ENCODE assay signal across 21 cellular contexts in genomic region chr11:119125849-119126248, GRCh38. TPM values are rescaled to one million over a fixed set of nuclear protein-coding genes. Genes with fewer than 3 reads are reported as not detected.
DNase-seq lines count a peak whose midpoint lies in the region; ATAC-seq, FAIRE-seq and TF ChIP-seq lines count a peak whose summit lies in the region.
"Had no signal": no experiment of that assay in that cellular context is flagged by ENCODE, and none has a peak within 500 bp of the region (broad histone marks: within the 10 kb centered on the region; RNA-seq: fewer than 3 reads in every experiment).

No MANE protein-coding gene starts in this region.

- H3K27ac ChIP-seq in HCT116 (ENCODE audit: low read depth, low read length) (no peak overlapping the region), small intestine (ENCODE audit: low read depth in 1 of 2, low read length in 1 of 2) (peak overlapping the region; percentile 29 to 69), pancreas (peak overlapping the region in 2 of 4 donors; percentile 5 to 44)
- H3K27ac ChIP-seq: BLaER1, HL-60 had no signal

- H3K4me3 ChIP-seq in HCT116 (replicated peaks in 1 of 2; ENCODE audit: low read depth in 1 of 2, low read length in 2 of 2) (no peak overlapping the region), small intestine (ENCODE audit: low read depth in 1 of 2, low read length in 2 of 2) (no peak overlapping the region), pancreas (no peak overlapping the region)
- H3K4me3 ChIP-seq: BLaER1 had no signal

- intact Hi-C loops in activated CD4-positive, alpha-beta T cell treated with anti-CD3 and anti-CD28 coated beads, Interleukin-2, amount 10 ng/mL, durations not matched to agents 24 days and 14 days (cut with micrococcal nuclease): no loop called here
- intact Hi-C loops in HCT116 (cut with micrococcal nuclease) (no loop called here), left colon (cut with DNase I, micrococcal nuclease) (no loop called here), MCF 10A (cut with micrococcal nuclease) (no loop called here), pancreas (cut with DNase I) (no loop called here)

- H3K79me2 ChIP-seq in HCT116 (ENCODE audit: insufficient read depth, low read length): peaks cover 25% of the 10 kb centered on the region

- H3K4me1 Mint-ChIP-seq in activated CD4-positive, alpha-beta T cell treated with anti-CD3 and anti-CD28 coated beads, Interleukin-2, amount 10 ng/mL, durations not matched to agents 7 days and 5 days: peaks cover 34% of the 10 kb centered on the region
- H3K4me1 Mint-ChIP-seq in activated CD4-positive, alpha-beta T cell treated with anti-CD3 and anti-CD28 coated beads, Interleukin-2, amount 10 ng/mL, durations not matched to agents 24 days and 14 days: peaks cover 23% of the 10 kb centered on the region
- peaks cover 24% of the 10 kb centered on the region for H3K4me1 Mint-ChIP-seq in MCF 10A (ENCODE audit: insufficient read depth, unreplicated experiment)

- BruUV-seq in HCT116 (replicated peaks; lab: Mats Ljungman, UMichigan): no TSS peak
- no TSS peak for BruUV-seq in MCF 10A (replicated peaks; lab: Mats Ljungman, UMichigan)

- H3K9me2 ChIP-seq in HCT116 (ENCODE audit: insufficient read depth): no peaks in the 10 kb centered on the region

- TF ChIP-seq POLR2A in HCT116 (IDR thresholded peaks at IDR 0.05; ENCODE audit: borderline replicate concordance, extremely low read depth, insufficient read depth, insufficient read length): no peak

- DNase-seq in activated CD4-positive, alpha-beta T cell treated with anti-CD3 and anti-CD28 coated beads, Interleukin-2, amount 10 ng/mL, durations not matched to agents 7 days and 5 days: no peak
- DNase-seq in activated CD4-positive, alpha-beta T cell treated with anti-CD3 and anti-CD28 coated beads, Interleukin-2, amount 10 ng/mL, durations not matched to agents 24 days and 14 days: no peak
- DNase-seq in HCT116 (ENCODE audit: low read depth, low spot score): no peak
- peak; percentile 41 to 54 for DNase-seq in left colon
- DNase-seq in small intestine: peak; percentile 85
- no peak for DNase-seq in HPDE6-E6E7 (ENCODE audit: extremely low spot score)
- no peak for DNase-seq in MCF 10A (ENCODE audit: unreplicated experiment)
- DNase-seq in pancreas: no peak
- DNase-seq: 8988T; AML-193; Caco-2; CD8-positive, alpha-beta memory T cell; DND-41; GDM1; GOT3; H9; HFFc6; IMR-90 had no signal

- no peak for TF ChIP-seq CTCF in HCT116 (IDR thresholded peaks at IDR 0.05 in 2 of 3, conservative IDR thresholded peaks at IDR 0.05 in 1 of 3; ENCODE audit: borderline replicate concordance in 1 of 3, insufficient read depth in 1 of 3, low read depth in 2 of 3, low read length in 2 of 3)
- no peak for TF ChIP-seq CTCF in MCF 10A (IDR thresholded peaks at IDR 0.05; ENCODE audit: unreplicated experiment)
- TF ChIP-seq CTCF in pancreas (IDR thresholded peaks at IDR 0.05): no peak

- no peak for TF ChIP-seq RAD21 in HCT116 (IDR thresholded peaks at IDR 0.05; ENCODE audit: low read depth)

- H3K4me3 Mint-ChIP-seq in activated CD4-positive, alpha-beta T cell treated with anti-CD3 and anti-CD28 coated beads, Interleukin-2, amount 10 ng/mL, durations not matched to agents 7 days and 5 days: no peak overlapping the region
- no peak overlapping the region for H3K4me3 Mint-ChIP-seq in activated CD4-positive, alpha-beta T cell treated with anti-CD3 and anti-CD28 coated beads, Interleukin-2, amount 10 ng/mL, durations not matched to agents 24 days and 14 days
- no peak overlapping the region for H3K4me3 Mint-ChIP-seq in MCF 10A (ENCODE audit: unreplicated experiment)
- H3K4me3 Mint-ChIP-seq: CD8-positive, alpha-beta memory T cell; H9; HFFc6 had no signal

- H3K4me1 ChIP-seq in HCT116 (ENCODE audit: control insufficient read depth in 1 of 2, insufficient read depth in 2 of 2, low read length in 2 of 2) (peaks cover 16 to 34% of the 10 kb centered on the region in 2 experiments), small intestine (ENCODE audit: control insufficient read depth in 2 of 2, insufficient read depth in 1 of 2, low read depth in 1 of 2, low read length in 1 of 2) (peaks cover 5 to 6% of the 10 kb centered on the region in 2 donors), pancreas (peaks cover 6 to 20% (median 18%) of the 10 kb centered on the region in 3 donors)

- H3K36me3 ChIP-seq in HCT116 (ENCODE audit: control insufficient read depth in 1 of 2, insufficient read depth in 2 of 2, low read length in 2 of 2) (peaks cover 0 to 4% of the 10 kb centered on the region in 2 experiments; a peak in 3 of 4 replicates), small intestine (ENCODE audit: control insufficient read depth in 2 of 2, insufficient read depth in 2 of 2, low read length in 2 of 2) (peaks cover 0 to 5% of the 10 kb centered on the region in 2 donors), pancreas (peaks cover 0 to 4% (median 0%) of the 10 kb centered on the region in 3 donors)

- peak overlapping the region; percentile 43 for H3K4me2 ChIP-seq in HCT116 (ENCODE audit: low read length)

- 59 to 82% (median 62%) methylated on average over 7 of the region's 7 CpGs for WGBS in small intestine, 3 donors
- WGBS in pancreas, 2 donors: 68 to 69% methylated on average over 7 of the region's 7 CpGs

- peaks cover 23% of the 10 kb centered on the region for H3K36me3 Mint-ChIP-seq in activated CD4-positive, alpha-beta T cell treated with anti-CD3 and anti-CD28 coated beads, Interleukin-2, amount 10 ng/mL, durations not matched to agents 7 days and 5 days (ENCODE audit: low read depth)
- peaks cover 28% of the 10 kb centered on the region for H3K36me3 Mint-ChIP-seq in activated CD4-positive, alpha-beta T cell treated with anti-CD3 and anti-CD28 coated beads, Interleukin-2, amount 10 ng/mL, durations not matched to agents 24 days and 14 days (ENCODE audit: low read depth)
- H3K36me3 Mint-ChIP-seq in MCF 10A (ENCODE audit: insufficient read depth, unreplicated experiment): peaks cover 65% of the 10 kb centered on the region

- no peak overlapping the region for H3K9ac ChIP-seq in HCT116 (ENCODE audit: low read length)
- H3K9ac ChIP-seq: BLaER1 had no signal

- no peaks in the 10 kb centered on the region for H3K27me3 ChIP-seq in HCT116 (ENCODE audit: insufficient read depth, low read length)
- no peaks in the 10 kb centered on the region for H3K27me3 ChIP-seq in small intestine (ENCODE audit: control insufficient read depth in 2 of 2, insufficient read depth in 2 of 2, low read length in 2 of 2)
- no peaks in the 10 kb centered on the region for H3K27me3 ChIP-seq in pancreas
- H3K27me3 ChIP-seq: BLaER1 had no signal

- FAIRE-seq in small intestine (lab: Jason Lieb, UNC) (no peak), pancreas (lab: Jason Lieb, UNC) (no peak)
- FAIRE-seq: GM12892 had no signal

- H3K27ac Mint-ChIP-seq in activated CD4-positive, alpha-beta T cell treated with anti-CD3 and anti-CD28 coated beads, Interleukin-2, amount 10 ng/mL, durations not matched to agents 7 days and 5 days: peak overlapping the region; percentile 31
- no peak overlapping the region for H3K27ac Mint-ChIP-seq in activated CD4-positive, alpha-beta T cell treated with anti-CD3 and anti-CD28 coated beads, Interleukin-2, amount 10 ng/mL, durations not matched to agents 24 days and 14 days
- H3K27ac Mint-ChIP-seq in MCF 10A (ENCODE audit: low read depth, unreplicated experiment): no peak overlapping the region
- H3K27ac Mint-ChIP-seq: HFFc6 had no signal

- no peaks in the 10 kb centered on the region for H3K9me3 Mint-ChIP-seq in activated CD4-positive, alpha-beta T cell treated with anti-CD3 and anti-CD28 coated beads, Interleukin-2, amount 10 ng/mL, durations not matched to agents 7 days and 5 days
- H3K9me3 Mint-ChIP-seq in activated CD4-positive, alpha-beta T cell treated with anti-CD3 and anti-CD28 coated beads, Interleukin-2, amount 10 ng/mL, durations not matched to agents 24 days and 14 days: no peaks in the 10 kb centered on the region
- H3K9me3 Mint-ChIP-seq in MCF 10A (ENCODE audit: unreplicated experiment): no peaks in the 10 kb centered on the region
- H3K9me3 Mint-ChIP-seq: CD8-positive, alpha-beta memory T cell; H9; HFFc6 had no signal

- RAD21 ChIA-PET in HCT116 (lab: Charles Lee; ENCODE audit: low non-redundant PET in 1 of 2, low total read pairs in 2 of 2, uncharacterized antibody in 2 of 2, unreplicated experiment in 2 of 2): no interaction called here

- no peaks in the 10 kb centered on the region for H3K9me3 ChIP-seq in HCT116 (ENCODE audit: control insufficient read depth in 1 of 2, insufficient read depth in 1 of 2, low read depth in 1 of 2, low read length in 2 of 2)
- H3K9me3 ChIP-seq in small intestine (ENCODE audit: control insufficient read depth, low read depth): no peaks in the 10 kb centered on the region
- no peaks in the 10 kb centered on the region for H3K9me3 ChIP-seq in pancreas
- H3K9me3 ChIP-seq: BLaER1, Caco-2 had no signal

- no peaks in the 10 kb centered on the region for H3K27me3 Mint-ChIP-seq in activated CD4-positive, alpha-beta T cell treated with anti-CD3 and anti-CD28 coated beads, Interleukin-2, amount 10 ng/mL, durations not matched to agents 7 days and 5 days
- no peaks in the 10 kb centered on the region for H3K27me3 Mint-ChIP-seq in activated CD4-positive, alpha-beta T cell treated with anti-CD3 and anti-CD28 coated beads, Interleukin-2, amount 10 ng/mL, durations not matched to agents 24 days and 14 days
- no peaks in the 10 kb centered on the region for H3K27me3 Mint-ChIP-seq in MCF 10A (ENCODE audit: insufficient read depth, unreplicated experiment)

- POLR2A ChIA-PET in activated CD4-positive, alpha-beta T cell treated with anti-CD3 and anti-CD28 coated beads, Interleukin-2, amount 10 ng/mL, durations not matched to agents 7 days and 5 days (lab: Charles Lee): no interaction called here
- POLR2A ChIA-PET in HCT116 (lab: Charles Lee) (interaction anchor here (0.6 kb wide), 1 partner anchor 281 kb away, joined by 3 read pairs; no protein-coding TSS in a partner anchor), MCF 10A (lab: Yijun Ruan, JAX) (interaction anchor here (0.7 to 2.0 kb wide), 5 partner anchors 9 to 58 kb away, joined by 3 to 8 read pairs (median 4); partner anchors contain the start of genes DPAGT1 and VPS11)

- CTCF ChIA-PET in activated CD4-positive, alpha-beta T cell treated with anti-CD3 and anti-CD28 coated beads, Interleukin-2, amount 10 ng/mL, durations not matched to agents 7 days and 5 days (lab: Charles Lee): interaction anchor here (1.8 kb wide), 1 partner anchor 80 kb away, joined by 4 read pairs; the partner anchor contains the start of gene CBL
- CTCF ChIA-PET in HCT116 (lab: Charles Lee) (interaction anchor here (1.5 kb wide), 1 partner anchor 158 kb away, joined by 5 read pairs; no protein-coding TSS in a partner anchor), MCF 10A (lab: Yijun Ruan, JAX) (interaction anchor here (0.7 to 1.9 kb wide), 4 partner anchors 43 to 210 kb away, joined by 3 to 10 read pairs (median 4); no protein-coding TSS in a partner anchor)

- no peak for ATAC-seq in HCT116
- ATAC-seq in left colon: peak; percentile 60
- ATAC-seq in pancreas: no peak

- no peaks in the 10 kb centered on the region for H4K20me1 ChIP-seq in HCT116 (ENCODE audit: insufficient read depth)

- H2AFZ ChIP-seq in HCT116 (ENCODE audit: low read depth, low read length, poor library complexity, severe bottlenecking): no peak overlapping the region

RNA-seq across cellular contexts. Expression of gene HINFP, which starts 4.5 kb away (rescaled TPM):
- 10 to 100 TPM; 47.6 to 48.0 TPM for total RNA-seq in activated CD4-positive, alpha-beta T cell treated with anti-CD3 and anti-CD28 coated beads, Interleukin-2, amount 10 ng/mL, durations not matched to agents 7 days and 5 days
- 34.9 and 41.4 TPM in 2 replicates for total RNA-seq in activated CD4-positive, alpha-beta T cell treated with anti-CD3 and anti-CD28 coated beads, Interleukin-2, amount 10 ng/mL, durations not matched to agents 24 days and 14 days
- total RNA-seq in HCT116 (2021; ENCODE audit: unreplicated experiment): 38.1 TPM
- polyA plus RNA-seq in HCT116 (2012): 26.4 and 30.5 TPM in 2 replicates
- total RNA-seq in left colon: 10 to 100 TPM; 34.9 to 35.7 TPM
- 10 to 100 TPM; 12.3 to 24.4 (median 14.3) TPM for polyA plus RNA-seq in small intestine
- total RNA-seq in MCF 10A (2022): 23.4 and 26.2 TPM in 2 replicates
- total RNA-seq in pancreas: 10 to 100 TPM in 3 of 6 donors, 1 to 10 TPM in 3; 8.6 to 19.3 (median 11.3) TPM
- polyA plus RNA-seq in pancreas: 10 to 100 TPM; 16.7 to 21.3 TPM

RNA-seq across cellular contexts. Expression of gene C2CD2L, which starts 18.7 kb away (rescaled TPM):
- total RNA-seq in activated CD4-positive, alpha-beta T cell treated with anti-CD3 and anti-CD28 coated beads, Interleukin-2, amount 10 ng/mL, durations not matched to agents 7 days and 5 days: 10 to 100 TPM; 28.4 to 30.0 TPM
- 31.5 and 33.5 TPM in 2 replicates for total RNA-seq in activated CD4-positive, alpha-beta T cell treated with anti-CD3 and anti-CD28 coated beads, Interleukin-2, amount 10 ng/mL, durations not matched to agents 24 days and 14 days
- total RNA-seq in HCT116 (2021; ENCODE audit: unreplicated experiment): 12.4 TPM
- polyA plus RNA-seq in HCT116 (2012): 10.3 and 12.1 TPM in 2 replicates
- total RNA-seq in left colon: 10 to 100 TPM; 26.6 to 43.7 TPM
- polyA plus RNA-seq in small intestine: 10 to 100 TPM; 14.9 to 21.7 (median 19.2) TPM
- total RNA-seq in MCF 10A (2022): 13.5 and 15.4 TPM in 2 replicates
- total RNA-seq in pancreas: 1 to 10 TPM; 4.9 to 9.1 (median 6.7) TPM
- polyA plus RNA-seq in pancreas: 10 to 100 TPM; 11.9 to 12.3 TPM

RNA-seq across cellular contexts. Expression of gene ABCG4, which starts 23.0 kb away (rescaled TPM):
- under 1 TPM in 1 of 2 experiments, not detected in 1; 0.15 TPM for total RNA-seq in activated CD4-positive, alpha-beta T cell treated with anti-CD3 and anti-CD28 coated beads, Interleukin-2, amount 10 ng/mL, durations not matched to agents 7 days and 5 days
- 0.07 TPM in 1 of 2 replicates, not detected in the other for total RNA-seq in activated CD4-positive, alpha-beta T cell treated with anti-CD3 and anti-CD28 coated beads, Interleukin-2, amount 10 ng/mL, durations not matched to agents 24 days and 14 days
- total RNA-seq in HCT116 (2021; ENCODE audit: unreplicated experiment): 1.9 TPM
- 1.5 and 1.7 TPM in 2 replicates for polyA plus RNA-seq in HCT116 (2012)
- total RNA-seq in left colon: not detected
- polyA plus RNA-seq in small intestine: under 1 TPM in 2 of 3 donors, not detected in 1; 0.27 to 0.73 TPM
- total RNA-seq in MCF 10A (2022): not detected in 2 replicates
- not detected for total RNA-seq in pancreas
- under 1 TPM; 0.11 to 0.21 TPM for polyA plus RNA-seq in pancreas
- polyA plus RNA-seq: CD8-positive, alpha-beta memory T cell had no signal

RNA-seq across cellular contexts. Expression of gene DPAGT1, which starts 24.2 kb away (rescaled TPM):
- 10 to 100 TPM; 48.7 to 60.3 TPM for total RNA-seq in activated CD4-positive, alpha-beta T cell treated with anti-CD3 and anti-CD28 coated beads, Interleukin-2, amount 10 ng/mL, durations not matched to agents 7 days and 5 days
- total RNA-seq in activated CD4-positive, alpha-beta T cell treated with anti-CD3 and anti-CD28 coated beads, Interleukin-2, amount 10 ng/mL, durations not matched to agents 24 days and 14 days: 76.1 and 79.4 TPM in 2 replicates
- 45.1 TPM for total RNA-seq in HCT116 (2021; ENCODE audit: unreplicated experiment)
- polyA plus RNA-seq in HCT116 (2012): 33.2 and 36.2 TPM in 2 replicates
- total RNA-seq in left colon: 10 to 100 TPM; 32.4 to 50.3 TPM
- polyA plus RNA-seq in small intestine: 10 to 100 TPM; 10.8 to 51.2 (median 12.5) TPM
- 55.6 and 58.8 TPM in 2 replicates for total RNA-seq in MCF 10A (2022)
- total RNA-seq in pancreas: 10 to 100 TPM; 21.3 to 46.2 (median 26.1) TPM
- 10 to 100 TPM; 30.6 to 31.9 TPM for polyA plus RNA-seq in pancreas

RNA-seq across cellular contexts. Expression of gene HMBS, which starts 41.2 kb away (rescaled TPM):
- 10 to 100 TPM; 21.6 to 23.2 TPM for total RNA-seq in activated CD4-positive, alpha-beta T cell treated with anti-CD3 and anti-CD28 coated beads, Interleukin-2, amount 10 ng/mL, durations not matched to agents 7 days and 5 days
- total RNA-seq in activated CD4-positive, alpha-beta T cell treated with anti-CD3 and anti-CD28 coated beads, Interleukin-2, amount 10 ng/mL, durations not matched to agents 24 days and 14 days: 60.9 and 62.8 TPM in 2 replicates
- total RNA-seq in HCT116 (2021; ENCODE audit: unreplicated experiment) (69.0 TPM), left colon (10 to 100 TPM; 16.1 to 26.1 TPM), MCF 10A (2022) (38.4 and 51.3 TPM in 2 replicates), pancreas (10 to 100 TPM in 1 of 6 donors, 1 to 10 TPM in 5; 4.8 to 15.1 (median 8.6) TPM)
- polyA plus RNA-seq in HCT116 (2012): 64.7 and 73.9 TPM in 2 replicates
- polyA plus RNA-seq in small intestine (10 to 100 TPM; 19.5 to 45.3 (median 21.5) TPM), pancreas (10 to 100 TPM; 18.9 TPM)

Comparison
In these comparisons a context has a peak if more than half of its experiments do, and no peak if none do; other contexts are left out.
1. DNase-seq: peak in left colon (2 of 2) and small intestine (single experiment); none in activated CD4-positive, alpha-beta T cell treated with anti-CD3 and anti-CD28 coated beads, Interleukin-2, amount 10 ng/mL, durations not matched to agents 7 days and 5 days (single experiment), activated CD4-positive, alpha-beta T cell treated with anti-CD3 and anti-CD28 coated beads, Interleukin-2, amount 10 ng/mL, durations not matched to agents 24 days and 14 days (single experiment), HCT116 (single experiment), HPDE6-E6E7 (single experiment), MCF 10A (single experiment) and pancreas (0 of 6).